In the genomic region with DNA sequence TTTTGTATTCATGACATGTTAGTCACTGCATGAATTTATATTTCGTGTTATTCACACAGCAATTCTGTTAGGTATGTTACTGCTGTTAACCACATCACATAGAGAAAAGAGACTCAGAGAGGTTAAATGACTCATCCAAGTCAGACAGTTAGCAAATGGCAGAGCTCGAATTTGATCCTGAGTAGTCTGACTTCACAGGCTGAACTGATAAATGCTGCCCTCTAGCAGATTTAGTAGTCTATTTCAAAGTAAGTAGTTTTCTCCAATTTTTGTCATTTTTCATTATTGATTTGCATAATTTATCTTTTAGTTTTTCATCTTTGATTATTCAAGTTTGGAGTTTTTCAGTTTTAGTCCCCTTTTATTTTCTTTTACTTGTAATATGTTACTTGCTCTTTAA, we compare ENCODE assay signal across 8 cellular contexts. TPM values are rescaled to one million over a fixed set of nuclear protein-coding genes. Genes with fewer than 3 reads are reported as not detected.
A peak's percentile ranks its signal among the peaks of the same experiment; 100 is the strongest.
DNase-seq lines count a peak whose midpoint lies in the region; ATAC-seq and TF ChIP-seq lines count a peak whose summit lies in the region.

No MANE protein-coding gene starts in this region.

- ATAC-seq in GM21723 (IDR thresholded peaks at IDR 0.05; ENCODE audit: unreplicated experiment), result peak; percentile 100
- ATAC-seq in stimulated activated naive B cell treated with anti-CD40 and anti-IgM and Interleukin-4, amounts not matched to agents 10 μg/mL and 1 μg/mL and 100 μg/mL, for 72 hours (replicated peaks), result peak; percentile 79 to 94

- TF ChIP-seq CTCF in left ventricle myocardium inferior (IDR thresholded peaks at IDR 0.05; ENCODE audit: borderline replicate concordance) (peak; percentile 11), right atrium auricular region (IDR thresholded peaks at IDR 0.05) (peak in 1 of 2 donors; percentile 23)

- H3K4me1 Mint-ChIP-seq in stimulated activated naive B cell treated with anti-CD40 and anti-IgM and Interleukin-4, amounts not matched to agents 10 μg/mL and 1 μg/mL and 100 μg/mL, for 72 hours, result peaks cover 0 to 2% of the 10 kb centered on the region in 2 donors

- DNase-seq in left ventricle myocardium inferior (no peak), right atrium auricular region (ENCODE audit: low spot score) (no peak), HT-29 (ENCODE audit: low spot score) (peak; percentile 37), SKM-1 (lab: John Stamatoyannopoulos, UW; ENCODE audit: unreplicated experiment) (peak; percentile 18), fibroblast of gingiva (ENCODE audit: low read depth) (peak; percentile 61), NCI-H1092 (lab: John Stamatoyannopoulos, UW) (no peak)
- DNase-seq in stimulated activated naive B cell treated with anti-CD40 and anti-IgM and Interleukin-4, amounts not matched to agents 10 μg/mL and 1 μg/mL and 100 μg/mL, for 72 hours, result no peak

- H3K36me3 ChIP-seq in left ventricle myocardium inferior (no peaks in the 10 kb centered on the region), right atrium auricular region (no peaks in the 10 kb centered on the region)

- H3K27ac ChIP-seq in left ventricle myocardium inferior (replicated peaks), result no peak overlapping the region
- H3K27ac ChIP-seq in right atrium auricular region, result no peak overlapping the region

- H3K27me3 Mint-ChIP-seq in stimulated activated naive B cell treated with anti-CD40 and anti-IgM and Interleukin-4, amounts not matched to agents 10 μg/mL and 1 μg/mL and 100 μg/mL, for 72 hours, result no peaks in the 10 kb centered on the region

- no peak overlapping the region for H3K4me3 Mint-ChIP-seq in stimulated activated naive B cell treated with anti-CD40 and anti-IgM and Interleukin-4, amounts not matched to agents 10 μg/mL and 1 μg/mL and 100 μg/mL, for 72 hours

- peaks cover 6 to 9% of the 10 kb centered on the region in 2 donors for H3K36me3 Mint-ChIP-seq in stimulated activated naive B cell treated with anti-CD40 and anti-IgM and Interleukin-4, amounts not matched to agents 10 μg/mL and 1 μg/mL and 100 μg/mL, for 72 hours

- H3K27me3 ChIP-seq in left ventricle myocardium inferior (ENCODE audit: low read depth) (no peaks in the 10 kb centered on the region), right atrium auricular region (no peaks in the 10 kb centered on the region)

- H3K9me3 ChIP-seq in left ventricle myocardium inferior (replicated peaks), result no peaks in the 10 kb centered on the region
- no peaks in the 10 kb centered on the region for H3K9me3 ChIP-seq in right atrium auricular region

- no peak overlapping the region for H3K27ac Mint-ChIP-seq in stimulated activated naive B cell treated with anti-CD40 and anti-IgM and Interleukin-4, amounts not matched to agents 10 μg/mL and 1 μg/mL and 100 μg/mL, for 72 hours

- intact Hi-C loops in left ventricle myocardium inferior (cut with micrococcal nuclease), result no loop called here

- H3K4me1 ChIP-seq in left ventricle myocardium inferior (no peaks in the 10 kb centered on the region), right atrium auricular region (no peaks in the 10 kb centered on the region)

- no peak overlapping the region for H3K4me3 ChIP-seq in left ventricle myocardium inferior
- no peak overlapping the region for H3K4me3 ChIP-seq in right atrium auricular region

- H3K9me3 Mint-ChIP-seq in stimulated activated naive B cell treated with anti-CD40 and anti-IgM and Interleukin-4, amounts not matched to agents 10 μg/mL and 1 μg/mL and 100 μg/mL, for 72 hours, result no peaks in the 10 kb centered on the region

RNA-seq across cellular contexts. Expression of gene WDR7, which starts 58.3 kb away (rescaled TPM):
- 29.3 TPM for total RNA-seq in left ventricle myocardium inferior
- total RNA-seq in right atrium auricular region, result 10 to 100 TPM; 22.3 to 24.0 TPM
- total RNA-seq in HT-29 (2014; rRNA removed; shearing (Covaris generic)), result 3.8 and 4.1 TPM in 2 replicates

Comparison
In these comparisons a context has a peak if more than half of its experiments do, and no peak if none do; other contexts are left out.
1. DNase-seq: peak in HT-29 (single experiment), SKM-1 (single experiment) and fibroblast of gingiva (single experiment); none in left ventricle myocardium inferior (single experiment), right atrium auricular region (single experiment), stimulated activated naive B cell treated with anti-CD40 and anti-IgM and Interleukin-4, amounts not matched to agents 10 μg/mL and 1 μg/mL and 100 μg/mL, for 72 hours (single experiment) and NCI-H1092 (single experiment).